Comparison of ENCODE assay signal across 9 cellular contexts in genomic region chr3:111392911-111393351, GRCh38.
DNase-seq lines count a peak whose midpoint lies in the region; ATAC-seq and TF ChIP-seq lines count a peak whose summit lies in the region.
"Had no signal": no experiment of that assay in that cellular context is flagged by ENCODE, and none has a peak within 500 bp of the region (broad histone marks: within the 10 kb centered on the region; RNA-seq: fewer than 3 reads in every experiment).

No MANE protein-coding gene starts in this region.

- TF ChIP-seq CTCF in activated B cell treated with CpG ODN at 0.5 μM for 24 hours (IDR thresholded peaks at IDR 0.05) (no peak), fibroblast of villous mesenchyme (IDR thresholded peaks at IDR 0.05; ENCODE audit: insufficient read depth, low read depth, low read length) (no peak)

- CTCF ChIA-PET in CD8-positive, alpha-beta memory T cell (lab: Charles Lee): interaction anchor here (1.0 kb wide), 1 partner anchor 33 kb away, joined by 5 read pairs; no protein-coding TSS in a partner anchor
- CTCF ChIA-PET in activated B cell treated with CpG ODN at 0.5 μM for 24 hours (lab: Charles Lee): no interaction called here

- H3K9me3 Mint-ChIP-seq in CD8-positive, alpha-beta memory T cell: peaks cover 12 to 21% (median 14%) of the 10 kb centered on the region in 5 donors
- peaks cover 11% of the 10 kb centered on the region for H3K9me3 Mint-ChIP-seq in activated B cell treated with CpG ODN at 0.5 μM for 24 hours

- no peaks in the 10 kb centered on the region for H3K36me3 ChIP-seq in CD8-positive, alpha-beta memory T cell (ENCODE audit: insufficient read depth, low read length)
- H3K36me3 ChIP-seq in MG63: no peaks in the 10 kb centered on the region

- no peaks in the 10 kb centered on the region for H3K27me3 ChIP-seq in CD8-positive, alpha-beta memory T cell (ENCODE audit: insufficient read depth, low read length, poor library complexity, severe bottlenecking)
- H3K27me3 ChIP-seq in MG63: no peaks in the 10 kb centered on the region

- peaks cover 17 to 27% (median 19%) of the 10 kb centered on the region in 3 donors for H3K4me1 Mint-ChIP-seq in CD8-positive, alpha-beta memory T cell
- peaks cover 12% of the 10 kb centered on the region for H3K4me1 Mint-ChIP-seq in activated B cell treated with CpG ODN at 0.5 μM for 24 hours

- H3K4me1 ChIP-seq in CD8-positive, alpha-beta memory T cell (ENCODE audit: insufficient read depth, low read length): peaks cover 13% of the 10 kb centered on the region

- no peaks in the 10 kb centered on the region for H3K9me3 ChIP-seq in CD8-positive, alpha-beta memory T cell (ENCODE audit: low read length)
- H3K9me3 ChIP-seq in MG63: no peaks in the 10 kb centered on the region

- peak overlapping the region in 2 of 7 donors; percentile 7 to 33 for H3K4me3 Mint-ChIP-seq in CD8-positive, alpha-beta memory T cell
- H3K4me3 Mint-ChIP-seq in activated B cell treated with CpG ODN at 0.5 μM for 24 hours: no peak overlapping the region

- POLR2A ChIA-PET in CD8-positive, alpha-beta memory T cell (lab: Charles Lee): no interaction called here
- POLR2A ChIA-PET in activated B cell treated with CpG ODN at 0.5 μM for 24 hours (lab: Charles Lee): no interaction called here

- ATAC-seq in HG03457 (IDR thresholded peaks at IDR 0.05; ENCODE audit: unreplicated experiment) (peak; percentile 57), activated B cell treated with CpG ODN at 0.5 μM for 24 hours (ENCODE audit: low read depth) (peak; percentile 31), HG03280 (IDR thresholded peaks at IDR 0.05; ENCODE audit: unreplicated experiment) (no peak)

- intact Hi-C loops in activated B cell treated with CpG ODN at 0.5 μM for 24 hours (cut with micrococcal nuclease): no loop called here

- no peak overlapping the region for H3K4me3 ChIP-seq in CD8-positive, alpha-beta memory T cell (ENCODE audit: low read length)
- H3K4me3 ChIP-seq in fibroblast of villous mesenchyme (ENCODE audit: low read depth, low read length) (no peak overlapping the region), MG63 (no peak overlapping the region)
- H3K4me3 ChIP-seq: lung had no signal

- no peaks in the 10 kb centered on the region for H3K27me3 Mint-ChIP-seq in CD8-positive, alpha-beta memory T cell
- H3K27me3 Mint-ChIP-seq in activated B cell treated with CpG ODN at 0.5 μM for 24 hours: no peaks in the 10 kb centered on the region

- peak overlapping the region; percentile 66 to 92 (median 81) for H3K27ac Mint-ChIP-seq in CD8-positive, alpha-beta memory T cell
- no peak overlapping the region for H3K27ac Mint-ChIP-seq in activated B cell treated with CpG ODN at 0.5 μM for 24 hours

- peaks cover 1 to 14% (median 5%) of the 10 kb centered on the region in 3 donors for H3K36me3 Mint-ChIP-seq in CD8-positive, alpha-beta memory T cell
- H3K36me3 Mint-ChIP-seq in activated B cell treated with CpG ODN at 0.5 μM for 24 hours (ENCODE audit: low read depth): no peaks in the 10 kb centered on the region

- H3K27ac ChIP-seq in CD8-positive, alpha-beta memory T cell (ENCODE audit: low read depth, low read length): no peak overlapping the region

- DNase-seq in CD8-positive, alpha-beta memory T cell: peak; percentile 14 to 71 (median 62)
- no peak for DNase-seq in activated B cell treated with CpG ODN at 0.5 μM for 24 hours
- peak; percentile 21 for DNase-seq in fibroblast of villous mesenchyme (ENCODE audit: low read depth)
- DNase-seq in NCI-H1105 treated with DMSO at 0.1 percent for 48 hours (lab: John Stamatoyannopoulos, UW): no peak
- no peak for DNase-seq in MG63
- DNase-seq in HuH-7.5 (ENCODE audit: low spot score): no peak

Comparison
In these comparisons a context has a peak if more than half of its experiments do, and no peak if none do; other contexts are left out.
1. DNase-seq: peak in CD8-positive, alpha-beta memory T cell (5 of 5) and fibroblast of villous mesenchyme (single experiment); none in activated B cell treated with CpG ODN at 0.5 μM for 24 hours (single experiment), NCI-H1105 treated with DMSO at 0.1 percent for 48 hours (single experiment), MG63 (single experiment) and HuH-7.5 (single experiment).